Comparison of ENCODE assay signal across 15 cellular contexts in genomic region chr6:157991067-157991432, GRCh38. TPM values are rescaled to one million over a fixed set of nuclear protein-coding genes. Genes with fewer than 3 reads are reported as not detected.
DNase-seq lines count a peak whose midpoint lies in the region; ATAC-seq and TF ChIP-seq lines count a peak whose summit lies in the region.
"Had no signal": no experiment of that assay in that cellular context is flagged by ENCODE, and none has a peak within 500 bp of the region (broad histone marks: within the 10 kb centered on the region; RNA-seq: fewer than 3 reads in every experiment).

No MANE protein-coding gene starts in this region.

- no peak for DNase-seq in stimulated activated naive CD8-positive, alpha-beta T cell treated with anti-CD3 and anti-CD28 coated beads, Interleukin-15, amount 100 ng/mL, for 72 hours
- DNase-seq in activated CD8-positive, alpha-beta T cell treated with anti-CD3 and anti-CD28 coated beads, Interleukin-2, amount 10 ng/mL, durations not matched to agents 7 days and 5 days: no peak
- no peak for DNase-seq in natural killer cell treated with Interleukin-12 subunit alpha and Interleukin-12 subunit beta and Interleukin-15 and Interleukin-18, amount 100 ng/mL, for 72 hours (ENCODE audit: low spot score)
- no peak for DNase-seq in coronary artery (ENCODE audit: low spot score)
- no peak for DNase-seq in left lung
- DNase-seq in RKO (ENCODE audit: low spot score): no peak
- DNase-seq: activated CD4-positive, CD25-positive, alpha-beta regulatory T cell treated with anti-CD3 and anti-CD28 coated beads, Interleukin-2, amount 50 U/mL, for 72 hours; activated T-cell treated with anti-CD3 and anti-CD28 coated beads, Interleukin-2, amount 50 U/mL, for 4 hours; NCI-H1048; NCI-H2227 treated with DMSO at 0.1 percent for 48 hours had no signal

- peak overlapping the region; percentile 61 for H3K4me3 Mint-ChIP-seq in stimulated activated naive CD8-positive, alpha-beta T cell treated with anti-CD3 and anti-CD28 coated beads, Interleukin-15, Interleukin-2, amounts not matched to agents 100 ng/mL and 50 ng/mL, for 24 hours
- peak overlapping the region in 1 of 2 donors; percentile 72 for H3K4me3 Mint-ChIP-seq in stimulated activated naive CD8-positive, alpha-beta T cell treated with anti-CD3 and anti-CD28 coated beads, Interleukin-15, amount 100 ng/mL, for 72 hours
- no peak overlapping the region for H3K4me3 Mint-ChIP-seq in activated CD8-positive, alpha-beta T cell treated with anti-CD3 and anti-CD28 coated beads, Interleukin-2, amount 10 ng/mL, durations not matched to agents 7 days and 5 days
- H3K4me3 Mint-ChIP-seq in natural killer cell treated with Interleukin-12 subunit alpha and Interleukin-12 subunit beta and Interleukin-15 and Interleukin-18, amount 100 ng/mL, for 72 hours: no peak overlapping the region
- H3K4me3 Mint-ChIP-seq: neural crest cell had no signal

- H3K27ac ChIP-seq in coronary artery (no peak overlapping the region), left lung (no peak overlapping the region)

- POLR2A ChIA-PET in activated CD8-positive, alpha-beta T cell treated with anti-CD3 and anti-CD28 coated beads, Interleukin-2, amount 10 ng/mL, durations not matched to agents 7 days and 5 days (lab: Charles Lee): no interaction called here

- no peaks in the 10 kb centered on the region for H3K9me3 ChIP-seq in left lung
- H3K9me3 ChIP-seq: ascending aorta had no signal

- H3K27ac Mint-ChIP-seq in stimulated activated naive CD8-positive, alpha-beta T cell treated with anti-CD3 and anti-CD28 coated beads, Interleukin-15, Interleukin-2, amounts not matched to agents 100 ng/mL and 50 ng/mL, for 24 hours: no peak overlapping the region
- H3K27ac Mint-ChIP-seq in stimulated activated naive CD8-positive, alpha-beta T cell treated with anti-CD3 and anti-CD28 coated beads, Interleukin-15, amount 100 ng/mL, for 72 hours: no peak overlapping the region
- peak overlapping the region; percentile 83 for H3K27ac Mint-ChIP-seq in activated CD8-positive, alpha-beta T cell treated with anti-CD3 and anti-CD28 coated beads, Interleukin-2, amount 10 ng/mL, durations not matched to agents 7 days and 5 days
- peak overlapping the region; percentile 68 to 89 for H3K27ac Mint-ChIP-seq in natural killer cell treated with Interleukin-12 subunit alpha and Interleukin-12 subunit beta and Interleukin-15 and Interleukin-18, amount 100 ng/mL, for 72 hours

- H3K27me3 Mint-ChIP-seq in stimulated activated naive CD8-positive, alpha-beta T cell treated with anti-CD3 and anti-CD28 coated beads, Interleukin-15, Interleukin-2, amounts not matched to agents 100 ng/mL and 50 ng/mL, for 24 hours: no peaks in the 10 kb centered on the region
- no peaks in the 10 kb centered on the region for H3K27me3 Mint-ChIP-seq in stimulated activated naive CD8-positive, alpha-beta T cell treated with anti-CD3 and anti-CD28 coated beads, Interleukin-15, amount 100 ng/mL, for 72 hours
- H3K27me3 Mint-ChIP-seq in activated CD8-positive, alpha-beta T cell treated with anti-CD3 and anti-CD28 coated beads, Interleukin-2, amount 10 ng/mL, durations not matched to agents 7 days and 5 days (ENCODE audit: low read depth): no peaks in the 10 kb centered on the region
- H3K27me3 Mint-ChIP-seq in natural killer cell treated with Interleukin-12 subunit alpha and Interleukin-12 subunit beta and Interleukin-15 and Interleukin-18, amount 100 ng/mL, for 72 hours: no peaks in the 10 kb centered on the region

- H3K9me3 Mint-ChIP-seq in stimulated activated naive CD8-positive, alpha-beta T cell treated with anti-CD3 and anti-CD28 coated beads, Interleukin-15, Interleukin-2, amounts not matched to agents 100 ng/mL and 50 ng/mL, for 24 hours: no peaks in the 10 kb centered on the region
- no peaks in the 10 kb centered on the region for H3K9me3 Mint-ChIP-seq in stimulated activated naive CD8-positive, alpha-beta T cell treated with anti-CD3 and anti-CD28 coated beads, Interleukin-15, amount 100 ng/mL, for 72 hours
- no peaks in the 10 kb centered on the region for H3K9me3 Mint-ChIP-seq in activated CD8-positive, alpha-beta T cell treated with anti-CD3 and anti-CD28 coated beads, Interleukin-2, amount 10 ng/mL, durations not matched to agents 7 days and 5 days (ENCODE audit: insufficient read depth)
- no peaks in the 10 kb centered on the region for H3K9me3 Mint-ChIP-seq in natural killer cell treated with Interleukin-12 subunit alpha and Interleukin-12 subunit beta and Interleukin-15 and Interleukin-18, amount 100 ng/mL, for 72 hours
- H3K9me3 Mint-ChIP-seq: activated T-cell treated with anti-CD3 and anti-CD28 coated beads, Interleukin-2, amount 50 U/mL, for 4 hours had no signal

- no peaks in the 10 kb centered on the region for H3K27me3 ChIP-seq in left lung
- H3K27me3 ChIP-seq: ascending aorta had no signal

- peaks cover 6 to 20% of the 10 kb centered on the region in 2 donors for H3K4me1 ChIP-seq in left lung

- CTCF ChIA-PET in activated CD8-positive, alpha-beta T cell treated with anti-CD3 and anti-CD28 coated beads, Interleukin-2, amount 10 ng/mL, durations not matched to agents 7 days and 5 days (lab: Charles Lee): interaction anchor here (2.1 to 2.6 kb wide), 3 partner anchors 9 to 36 kb away, joined by 6 to 10 read pairs (median 7); partner anchors contain the start of gene SYNJ2

- H3K4me1 Mint-ChIP-seq in stimulated activated naive CD8-positive, alpha-beta T cell treated with anti-CD3 and anti-CD28 coated beads, Interleukin-15, Interleukin-2, amounts not matched to agents 100 ng/mL and 50 ng/mL, for 24 hours (ENCODE audit: low read depth): peaks cover 45% of the 10 kb centered on the region
- peaks cover 76% of the 10 kb centered on the region for H3K4me1 Mint-ChIP-seq in stimulated activated naive CD8-positive, alpha-beta T cell treated with anti-CD3 and anti-CD28 coated beads, Interleukin-15, amount 100 ng/mL, for 72 hours
- peaks cover 47% of the 10 kb centered on the region for H3K4me1 Mint-ChIP-seq in activated CD8-positive, alpha-beta T cell treated with anti-CD3 and anti-CD28 coated beads, Interleukin-2, amount 10 ng/mL, durations not matched to agents 7 days and 5 days (ENCODE audit: low read depth)
- H3K4me1 Mint-ChIP-seq in natural killer cell treated with Interleukin-12 subunit alpha and Interleukin-12 subunit beta and Interleukin-15 and Interleukin-18, amount 100 ng/mL, for 72 hours (ENCODE audit: low read depth in 2 of 2): peaks cover 24 to 33% of the 10 kb centered on the region in 2 donors

- TF ChIP-seq CTCF in coronary artery (IDR thresholded peaks at IDR 0.05) (no peak), left lung (IDR thresholded peaks at IDR 0.05) (no peak)

- ATAC-seq in stimulated activated naive CD8-positive, alpha-beta T cell treated with anti-CD3 and anti-CD28 coated beads, Interleukin-15, amount 100 ng/mL, for 72 hours: no peak
- ATAC-seq in activated CD8-positive, alpha-beta T cell treated with anti-CD3 and anti-CD28 coated beads, Interleukin-2, amount 10 ng/mL, durations not matched to agents 7 days and 5 days: no peak
- no peak for ATAC-seq in natural killer cell treated with Interleukin-12 subunit alpha and Interleukin-12 subunit beta and Interleukin-15 and Interleukin-18, amount 100 ng/mL, for 72 hours
- ATAC-seq in activated CD4-positive, CD25-positive, alpha-beta regulatory T cell treated with anti-CD3 and anti-CD28 coated beads, Interleukin-2, amount 50 U/mL, for 24 hours: no peak
- ATAC-seq in left lung: no peak

- H3K4me3 ChIP-seq in coronary artery: no peak overlapping the region
- H3K4me3 ChIP-seq in left lung: no peak overlapping the region
- H3K4me3 ChIP-seq: ascending aorta, skin epidermis had no signal

- intact Hi-C loops in left lung (cut with DNase I): no loop called here

- peaks cover 13% of the 10 kb centered on the region for H3K36me3 Mint-ChIP-seq in stimulated activated naive CD8-positive, alpha-beta T cell treated with anti-CD3 and anti-CD28 coated beads, Interleukin-15, Interleukin-2, amounts not matched to agents 100 ng/mL and 50 ng/mL, for 24 hours (ENCODE audit: low read depth)
- H3K36me3 Mint-ChIP-seq in activated CD8-positive, alpha-beta T cell treated with anti-CD3 and anti-CD28 coated beads, Interleukin-2, amount 10 ng/mL, durations not matched to agents 7 days and 5 days (ENCODE audit: low read depth): peaks cover 2% of the 10 kb centered on the region
- H3K36me3 Mint-ChIP-seq in natural killer cell treated with Interleukin-12 subunit alpha and Interleukin-12 subunit beta and Interleukin-15 and Interleukin-18, amount 100 ng/mL, for 72 hours: no peaks in the 10 kb centered on the region

- H3K36me3 ChIP-seq in left lung: no peaks in the 10 kb centered on the region
- H3K36me3 ChIP-seq: ascending aorta had no signal

RNA-seq across cellular contexts. Expression of gene SYNJ2, which starts 9.4 kb away (rescaled TPM):
- 10 to 100 TPM; 38.2 to 38.5 TPM for total RNA-seq in activated CD8-positive, alpha-beta T cell treated with anti-CD3 and anti-CD28 coated beads, Interleukin-2, amount 10 ng/mL, durations not matched to agents 7 days and 5 days
- 10 to 100 TPM; 24.7 to 37.3 TPM for total RNA-seq in natural killer cell treated with Interleukin-12 subunit alpha and Interleukin-12 subunit beta and Interleukin-15 and Interleukin-18, amount 100 ng/mL, for 72 hours
- 10 to 100 TPM in 1 of 2 donors, 1 to 10 TPM in 1; 8.7 to 12.2 TPM for total RNA-seq in left lung

Comparison
In these comparisons a context has a peak if more than half of its experiments do, and no peak if none do; other contexts are left out.
1. H3K27ac Mint-ChIP-seq: peak in activated CD8-positive, alpha-beta T cell treated with anti-CD3 and anti-CD28 coated beads, Interleukin-2, amount 10 ng/mL, durations not matched to agents 7 days and 5 days (single experiment) and natural killer cell treated with Interleukin-12 subunit alpha and Interleukin-12 subunit beta and Interleukin-15 and Interleukin-18, amount 100 ng/mL, for 72 hours (2 of 2); none in stimulated activated naive CD8-positive, alpha-beta T cell treated with anti-CD3 and anti-CD28 coated beads, Interleukin-15, Interleukin-2, amounts not matched to agents 100 ng/mL and 50 ng/mL, for 24 hours (single experiment) and stimulated activated naive CD8-positive, alpha-beta T cell treated with anti-CD3 and anti-CD28 coated beads, Interleukin-15, amount 100 ng/mL, for 72 hours (0 of 2).